8 cellular contexts compared by ENCODE assay signal in the genomic region with DNA sequence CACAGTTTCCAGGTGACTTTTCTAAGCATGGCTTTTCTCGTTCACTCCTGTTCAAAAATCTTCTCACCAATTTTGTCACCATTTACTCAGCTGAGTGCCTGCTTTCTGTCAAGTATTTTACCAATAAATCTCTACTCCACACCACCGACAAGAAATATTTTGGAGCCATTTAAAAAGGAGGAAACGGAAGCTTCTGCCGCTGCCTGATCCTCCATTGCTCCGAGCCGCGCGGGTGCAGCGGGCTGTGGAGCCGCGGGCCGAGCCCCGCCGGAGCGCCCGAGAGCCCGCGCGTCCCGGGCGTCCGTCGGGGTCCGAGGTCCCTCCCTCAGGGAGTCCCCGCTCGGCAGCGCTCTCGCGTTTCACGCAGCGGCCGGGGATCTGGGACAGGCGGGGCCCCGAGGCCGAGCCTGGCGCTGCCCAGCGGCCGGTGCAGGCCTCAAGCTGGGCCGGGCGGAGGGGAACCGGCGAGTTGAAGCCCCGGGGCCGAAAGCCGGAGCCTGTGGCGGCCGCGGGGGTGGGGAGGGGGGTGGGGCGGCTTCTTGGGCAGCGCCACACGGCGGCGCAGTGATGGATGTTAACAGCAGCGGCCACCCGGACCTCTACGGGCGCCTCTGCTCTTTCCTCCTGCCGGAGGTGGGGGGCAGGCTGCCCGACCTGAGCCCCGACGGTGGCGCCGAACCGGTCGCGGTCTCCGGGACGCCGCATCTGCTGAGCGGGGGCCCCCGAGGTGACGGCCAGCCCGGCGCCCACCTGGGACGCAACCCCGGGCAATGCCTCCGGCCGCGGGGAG. TPM values are rescaled to one million over a fixed set of nuclear protein-coding genes. Genes with fewer than 3 reads are reported as not detected.
A peak's percentile ranks its signal among the peaks of the same experiment; 100 is the strongest.
DNase-seq lines count a peak whose midpoint lies in the region; ATAC-seq and TF ChIP-seq lines count a peak whose summit lies in the region.

No MANE protein-coding gene starts in this region.

- TF ChIP-seq POLR2A in tibial nerve (IDR thresholded peaks at IDR 0.05) = no peak

- H3K36me3 ChIP-seq in HEK293 (ENCODE audit: control insufficient read depth in 2 of 2, insufficient read depth in 1 of 2, low read length in 2 of 2) (no peaks in the 10 kb centered on the region), OCI-LY3 (replicated peaks; ENCODE audit: low read depth, low read length) (no peaks in the 10 kb centered on the region), tibial nerve (no peaks in the 10 kb centered on the region)
- H3K36me3 ChIP-seq in naive thymus-derived CD4-positive, alpha-beta T cell (ENCODE audit: control insufficient read depth in 2 of 3, insufficient read depth in 3 of 3, low read length in 3 of 3) = peaks cover 0 to 4% (median 0%) of the 10 kb centered on the region in 3 experiments

- no peaks in the 10 kb centered on the region for H3K9me3 Mint-ChIP-seq in naive thymus-derived CD4-positive, alpha-beta T cell

- DNase-seq in D341Med (ENCODE audit: low spot score) (peak; percentile 89), activated gamma-delta T cell (lab: John Stamatoyannopoulos, UW) (peak; percentile 33), fibroblast of the aortic adventitia (ENCODE audit: low read depth) (peak; percentile 44), tibial nerve (ENCODE audit: low spot score in 2 of 2) (peak in 1 of 2 donors; percentile 31), NCI-H1048 (lab: John Stamatoyannopoulos, UW) (no peak)
- peak; percentile 17 to 70 (median 53) for DNase-seq in naive thymus-derived CD4-positive, alpha-beta T cell

- no peaks in the 10 kb centered on the region for H3K9me3 ChIP-seq in HEK293 (ENCODE audit: control insufficient read depth, insufficient read depth, low read depth, low read length)
- no peaks in the 10 kb centered on the region for H3K9me3 ChIP-seq in OCI-LY3 (ENCODE audit: insufficient read depth, low read length)
- H3K9me3 ChIP-seq in naive thymus-derived CD4-positive, alpha-beta T cell (ENCODE audit: control insufficient read depth in 2 of 3, low read length in 3 of 3) = no peaks in the 10 kb centered on the region
- no peaks in the 10 kb centered on the region for H3K9me3 ChIP-seq in tibial nerve

- intact Hi-C loops in naive thymus-derived CD4-positive, alpha-beta T cell (cut with micrococcal nuclease) = loop anchor here (1.0 to 5.0 kb wide), 19 partner anchors 14 to 1770 kb away; a partner anchor contains a TSS

- ATAC-seq in naive thymus-derived CD4-positive, alpha-beta T cell = peak; percentile 9

- peak overlapping the region; percentile 80 to 96 (median 90) for H3K27ac Mint-ChIP-seq in naive thymus-derived CD4-positive, alpha-beta T cell

- H3K79me2 ChIP-seq in OCI-LY3 (ENCODE audit: low read length) = no peaks in the 10 kb centered on the region

- peak overlapping the region; percentile 47 for H3K4me3 ChIP-seq in HEK293 (ENCODE audit: low read depth, low read length)
- H3K4me3 ChIP-seq in OCI-LY3 (ENCODE audit: low read length) = peak overlapping the region; percentile 79
- H3K4me3 ChIP-seq in fibroblast of the aortic adventitia (ENCODE audit: low read depth, low read length) = peak overlapping the region; percentile 72
- peak overlapping the region; percentile 52 for H3K4me3 ChIP-seq in naive thymus-derived CD4-positive, alpha-beta T cell (ENCODE audit: low read length)
- peak overlapping the region; percentile 56 to 91 (median 70) for H3K4me3 ChIP-seq in tibial nerve

- H3K27ac ChIP-seq in HEK293 (ENCODE audit: extremely low read depth, low read depth, low read length) (peak overlapping the region; percentile 74; the same call in 1 of the 2 replicates), OCI-LY3 (ENCODE audit: low read length) (no peak overlapping the region), tibial nerve (peak overlapping the region; percentile 63 to 94 (median 92))
- peak overlapping the region; percentile 83 for H3K27ac ChIP-seq in naive thymus-derived CD4-positive, alpha-beta T cell (ENCODE audit: low read depth, low read length)

- peak overlapping the region; percentile 90 to 98 (median 95) for H3K4me3 Mint-ChIP-seq in naive thymus-derived CD4-positive, alpha-beta T cell

- no peak for TF ChIP-seq EP300 in tibial nerve (IDR thresholded peaks at IDR 0.05)

- H3K27me3 ChIP-seq in OCI-LY3 (ENCODE audit: low read depth, low read length) = peaks cover 58% of the 10 kb centered on the region
- peaks cover 0 to 5% of the 10 kb centered on the region in 2 donors for H3K27me3 ChIP-seq in naive thymus-derived CD4-positive, alpha-beta T cell (ENCODE audit: control insufficient read depth in 2 of 2, insufficient read depth in 2 of 2, low read length in 2 of 2)
- H3K27me3 ChIP-seq in tibial nerve = no peaks in the 10 kb centered on the region

- peak overlapping the region; percentile 73 for H3K4me2 ChIP-seq in OCI-LY3 (ENCODE audit: low read length)

- peak overlapping the region; percentile 32 for H2AFZ ChIP-seq in OCI-LY3 (ENCODE audit: low read depth, low read length)

- peaks cover 0 to 33% (median 0%) of the 10 kb centered on the region in 5 donors for H3K27me3 Mint-ChIP-seq in naive thymus-derived CD4-positive, alpha-beta T cell

- H4K20me1 ChIP-seq in OCI-LY3 (ENCODE audit: insufficient read depth, low read length) = no peaks in the 10 kb centered on the region

- peak; percentile 40; the same call in 1 of the 2 replicates for TF ChIP-seq CTCF in HEK293 (tag by site-specific recombination; IDR thresholded peaks at IDR 0.05)
- TF ChIP-seq CTCF in OCI-LY3 (IDR thresholded peaks at IDR 0.05; ENCODE audit: low read depth, low read length) = 0 out of 2 replicates have a peak, but pooled peaks have one; percentile 6
- TF ChIP-seq CTCF in fibroblast of the aortic adventitia (IDR thresholded peaks at IDR 0.05; ENCODE audit: insufficient read depth, low read length) = peak; percentile 43
- peak in 4 of 5 experiments; percentile 23 to 59 (median 50) for TF ChIP-seq CTCF in tibial nerve (IDR thresholded peaks at IDR 0.05)

- 0 to 1% methylated on average over 33 to 50 of the region's 79 CpGs for WGBS in tibial nerve, 2 donors

- POLR2A ChIA-PET in HEK293 (lab: Yijun Ruan, JAX) = interaction anchor here (0.7 kb wide), 1 partner anchor 110 kb away, joined by 3 read pairs; a partner anchor contains a TSS
- POLR2A ChIA-PET in naive thymus-derived CD4-positive, alpha-beta T cell (lab: Charles Lee) = interaction anchor here (0.7 to 1.4 kb wide), 3 partner anchors 85 to 1368 kb away, joined by 3 read pairs; no protein-coding TSS in a partner anchor

- peak overlapping the region; percentile 31 for H3K9ac ChIP-seq in OCI-LY3 (ENCODE audit: low read length)

- H3K4me1 ChIP-seq in HEK293 (ENCODE audit: control insufficient read depth, insufficient read depth, low read length) = peaks cover 6% of the 10 kb centered on the region
- no peaks in the 10 kb centered on the region for H3K4me1 ChIP-seq in OCI-LY3 (ENCODE audit: low read length)
- peaks cover 8 to 23% of the 10 kb centered on the region in 2 donors for H3K4me1 ChIP-seq in naive thymus-derived CD4-positive, alpha-beta T cell (ENCODE audit: control insufficient read depth in 2 of 2, insufficient read depth in 2 of 2, low read length in 2 of 2)
- peaks cover 0 to 44% (median 19%) of the 10 kb centered on the region in 4 donors for H3K4me1 ChIP-seq in tibial nerve

- peaks cover 26 to 45% (median 35%) of the 10 kb centered on the region in 7 donors for H3K4me1 Mint-ChIP-seq in naive thymus-derived CD4-positive, alpha-beta T cell

- CTCF ChIA-PET in HEK293 (lab: Yijun Ruan, JAX) = interaction anchor here (0.7 to 1.0 kb wide), 3 partner anchors 11 to 18 kb away, joined by 3 to 4 read pairs (median 3); no protein-coding TSS in a partner anchor
- CTCF ChIA-PET in naive thymus-derived CD4-positive, alpha-beta T cell (lab: Charles Lee) = interaction anchor here (1.1 kb wide), 1 partner anchor 163 kb away, joined by 3 read pairs; no protein-coding TSS in a partner anchor

- peaks cover 0 to 3% (median 0%) of the 10 kb centered on the region in 5 donors for H3K36me3 Mint-ChIP-seq in naive thymus-derived CD4-positive, alpha-beta T cell

TF ChIP-seq in HEK293, 187 proteins besides CTCF, POLR2A, EP300 and RAD21 (continues in another document):
- TF ChIP-seq ZNF184 (tag by site-specific recombination; IDR thresholded peaks at IDR 0.05) (0 out of 2 replicates have a peak, but pooled peaks have one; percentile 30), ZNF114 (tag by site-specific recombination; IDR thresholded peaks at IDR 0.05) (no peak)

RNA-seq across cellular contexts. Expression of a gene that starts 1.1 kb away (rescaled TPM):
- 14.4 and 35.3 TPM in 2 replicates for total RNA-seq in fibroblast of the aortic adventitia (ENCODE audit: low replicate concordance)
- 10 to 100 TPM; 10.9 to 23.4 (median 13.6) TPM for total RNA-seq in naive thymus-derived CD4-positive, alpha-beta T cell
- polyA plus RNA-seq in naive thymus-derived CD4-positive, alpha-beta T cell = 10 to 100 TPM; 33.5 to 47.7 TPM
- 10 to 100 TPM; 42.7 to 61.0 (median 51.7) TPM for total RNA-seq in tibial nerve

RNA-seq across cellular contexts. Expression of a gene that starts 43.1 kb away (rescaled TPM):
- total RNA-seq in fibroblast of the aortic adventitia (ENCODE audit: low replicate concordance) (3.3 and 5.6 TPM in 2 replicates), tibial nerve (10 to 100 TPM in 2 of 4 donors, 1 to 10 TPM in 2; 2.0 to 12.6 (median 8.4) TPM)
- total RNA-seq in naive thymus-derived CD4-positive, alpha-beta T cell = 1 to 10 TPM; 2.7 to 5.8 (median 4.3) TPM
- polyA plus RNA-seq in naive thymus-derived CD4-positive, alpha-beta T cell = 1 to 10 TPM; 2.6 to 4.3 TPM

RNA-seq across cellular contexts. Expression of a gene that starts 49.2 kb away (rescaled TPM):
- total RNA-seq in fibroblast of the aortic adventitia (ENCODE audit: low replicate concordance) = not detected in 2 replicates
- total RNA-seq in naive thymus-derived CD4-positive, alpha-beta T cell = under 1 TPM in 1 of 5 experiments, not detected in 4; 0.29 TPM
- polyA plus RNA-seq in naive thymus-derived CD4-positive, alpha-beta T cell = under 1 TPM in 1 of 2 donors, not detected in 1; 0.83 TPM
- total RNA-seq in tibial nerve = not detected
